Comparison of ENCODE assay signal across 11 cellular contexts in genomic region chr5:448061-448765, GRCh38. TPM values are rescaled to one million over a fixed set of nuclear protein-coding genes. Genes with fewer than 3 reads are reported as not detected.
A peak's percentile ranks its signal among the peaks of the same experiment; 100 is the strongest.
DNase-seq lines count a peak whose midpoint lies in the region; TF ChIP-seq lines count a peak whose summit lies in the region.
"Had no signal": no experiment of that assay in that cellular context is flagged by ENCODE, and none has a peak within 500 bp of the region (broad histone marks: within the 10 kb centered on the region; RNA-seq: fewer than 3 reads in every experiment).

No MANE protein-coding gene starts in this region.

- H3K9me3 ChIP-seq in neutrophil: no peaks in the 10 kb centered on the region

- H3K9me3 Mint-ChIP-seq in chondrocyte (ENCODE audit: low read depth): peaks cover 10% of the 10 kb centered on the region
- H3K9me3 Mint-ChIP-seq in immature natural killer cell: peaks cover 3 to 18% (median 13%) of the 10 kb centered on the region in 6 donors

- peaks cover 65% of the 10 kb centered on the region for H3K36me3 ChIP-seq in neutrophil

- H3K27me3 Mint-ChIP-seq in chondrocyte (ENCODE audit: low read depth) (no peaks in the 10 kb centered on the region), immature natural killer cell (ENCODE audit: low read depth in 3 of 3) (peaks cover 0 to 7% (median 2%) of the 10 kb centered on the region in 3 donors)

- peak; percentile 21 for TF ChIP-seq CTCF in neutrophil (IDR thresholded peaks at IDR 0.05)
- no peak for TF ChIP-seq CTCF in chondrocyte (IDR thresholded peaks at IDR 0.05)

- peak overlapping the region in 1 of 2 experiments; percentile 31 for H3K4me3 ChIP-seq in neutrophil (ENCODE audit: low read depth in 1 of 2, low read length in 1 of 2)

- no peaks in the 10 kb centered on the region for H3K27me3 ChIP-seq in neutrophil

- peaks cover 40 to 42% of the 10 kb centered on the region in 2 experiments for H3K4me1 ChIP-seq in neutrophil (ENCODE audit: control insufficient read depth in 1 of 2, insufficient read depth in 1 of 2, low read depth in 1 of 2, low read length in 1 of 2)

- no peak overlapping the region for H3K4me3 Mint-ChIP-seq in chondrocyte (ENCODE audit: unreplicated experiment)
- no peak overlapping the region for H3K4me3 Mint-ChIP-seq in immature natural killer cell
- H3K4me3 Mint-ChIP-seq: CD8-positive, alpha-beta T cell had no signal

- peaks cover 23% of the 10 kb centered on the region for H3K4me1 Mint-ChIP-seq in chondrocyte (ENCODE audit: low read depth)
- H3K4me1 Mint-ChIP-seq in immature natural killer cell: peaks cover 43 to 63% of the 10 kb centered on the region in 2 donors

- H3K27ac Mint-ChIP-seq in chondrocyte (ENCODE audit: unreplicated experiment): no peak overlapping the region
- peak overlapping the region in 2 of 6 donors; percentile 34 to 46 for H3K27ac Mint-ChIP-seq in immature natural killer cell
- H3K27ac Mint-ChIP-seq: CD8-positive, alpha-beta T cell had no signal

- H3K36me3 Mint-ChIP-seq in chondrocyte (ENCODE audit: low read depth) (peaks cover 53% of the 10 kb centered on the region), immature natural killer cell (peaks cover 49 to 62% (median 57%) of the 10 kb centered on the region in 3 donors)

- DNase-seq in CD1c-positive myeloid dendritic cell (ENCODE audit: extremely low spot score) (peak; percentile 90), NOMO-1 treated with dmso at 0.1 percent for 144 hours (lab: John Stamatoyannopoulos, UW; ENCODE audit: unreplicated experiment) (peak; percentile 99), globus pallidus (ENCODE audit: low spot score) (peak; percentile 63), chondrocyte (ENCODE audit: low spot score) (no peak), immature natural killer cell (no peak), NCI-H1417 treated with DMSO at 0.1 percent for 48 hours (lab: John Stamatoyannopoulos, UW) (no peak)
- DNase-seq in activated CD8-positive, alpha-beta memory T cell treated with anti-CD3 and anti-CD28 coated beads for 24 hours: no peak
- DNase-seq: CD8-positive, alpha-beta T cell; H7; NCI-H69 had no signal

- peak overlapping the region; percentile 93 for H3K27ac ChIP-seq in neutrophil

RNA-seq across cellular contexts. Expression of gene EXOC3, which starts 5.2 kb away (rescaled TPM):
- total RNA-seq in chondrocyte: 39.4 to 58.1 TPM (median 43.3 TPM) in 3 replicates
- 10 to 100 TPM; 22.6 to 43.9 (median 34.0) TPM for polyA plus RNA-seq in immature natural killer cell

Comparison
In these comparisons a context has a peak if more than half of its experiments do, and no peak if none do; other contexts are left out.
1. DNase-seq: peak in CD1c-positive myeloid dendritic cell (single experiment), NOMO-1 treated with dmso at 0.1 percent for 144 hours (single experiment) and globus pallidus (single experiment); none in chondrocyte (single experiment), immature natural killer cell (0 of 3), NCI-H1417 treated with DMSO at 0.1 percent for 48 hours (single experiment) and activated CD8-positive, alpha-beta memory T cell treated with anti-CD3 and anti-CD28 coated beads for 24 hours (single experiment).